In genomic region chr2:102084651-102085050, GRCh38 we compare ENCODE assay signal across 21 cellular contexts. TPM values are rescaled to one million over a fixed set of nuclear protein-coding genes. Genes with fewer than 3 reads are reported as not detected.
A peak's percentile ranks its signal among the peaks of the same experiment; 100 is the strongest.
DNase-seq lines count a peak whose midpoint lies in the region; ATAC-seq, FAIRE-seq and TF ChIP-seq lines count a peak whose summit lies in the region.
"Had no signal": no experiment of that assay in that cellular context is flagged by ENCODE, and none has a peak within 500 bp of the region (broad histone marks: within the 10 kb centered on the region; RNA-seq: fewer than 3 reads in every experiment).

No MANE protein-coding gene starts in this region.

- H3K27ac ChIP-seq in A549 (no peak overlapping the region; a peak in 1 of 6 replicates), PC-3 (ENCODE audit: low read length) (no peak overlapping the region), psoas muscle (peak overlapping the region; percentile 30), stomach (no peak overlapping the region)

- WGBS in A549 (ENCODE audit: missing lambda C conversion rate): 59% methylated on average over 2 of the region's 2 CpGs
- WGBS in psoas muscle, 3 donors: 53 to 73% (median 69%) methylated on average over 2 of the region's 2 CpGs
- WGBS in stomach, 5 donors: 60 to 76% (median 70%) methylated on average over 2 of the region's 2 CpGs

- H3K9me3 ChIP-seq in A549: peaks cover 6% of the 10 kb centered on the region; the same call in 1 of the 3 replicates
- no peaks in the 10 kb centered on the region for H3K9me3 ChIP-seq in PC-3 (ENCODE audit: low read length)
- no peaks in the 10 kb centered on the region for H3K9me3 ChIP-seq in psoas muscle
- no peaks in the 10 kb centered on the region for H3K9me3 ChIP-seq in stomach

- peaks cover 29% of the 10 kb centered on the region for H3K4me1 ChIP-seq in A549
- peaks cover 11% of the 10 kb centered on the region for H3K4me1 ChIP-seq in PC-3 (ENCODE audit: insufficient read depth, low read length)
- H3K4me1 ChIP-seq in psoas muscle: peaks cover 36% of the 10 kb centered on the region
- peaks cover 12 to 21% (median 15%) of the 10 kb centered on the region in 4 donors for H3K4me1 ChIP-seq in stomach

- TF ChIP-seq EP300 in A549 (IDR thresholded peaks at IDR 0.05): no peak
- no peak for TF ChIP-seq EP300 in stomach (IDR thresholded peaks at IDR 0.05)

- H3K9me2 ChIP-seq in PC-3 (replicated peaks; ENCODE audit: low read length): no peaks in the 10 kb centered on the region

- H3K4me3 ChIP-seq in A549 (no peak overlapping the region), PC-3 (ENCODE audit: low read length) (no peak overlapping the region), choroid plexus epithelial cell (ENCODE audit: low read depth, low read length) (no peak overlapping the region), psoas muscle (no peak overlapping the region), stomach (no peak overlapping the region)
- H3K4me3 ChIP-seq: BLaER1 treated with 17β-estradiol and CSF1 and Interleukin-3, amounts not matched to agents 10 nM and 100 nM; K562 had no signal

- no peak for TF ChIP-seq RAD21 in A549 (conservative IDR thresholded peaks at IDR 0.05 in 1 of 2, IDR thresholded peaks at IDR 0.05 in 1 of 2)

- no peaks in the 10 kb centered on the region for H3K79me2 ChIP-seq in PC-3 (ENCODE audit: low read length)

- ATAC-seq in A549 (no peak), PC-3 (no peak), psoas muscle (no peak)
- ATAC-seq: K562 had no signal

- FAIRE-seq in A549 (lab: Jason Lieb, UNC) (no peak), GM12891 (lab: Jason Lieb, UNC) (no peak)
- FAIRE-seq: D721Med, K562 had no signal

- CTCF ChIA-PET in A549 (lab: Yijun Ruan, JAX): interaction anchor here (2.3 to 3.1 kb wide), 2 partner anchors 14 to 156 kb away, joined by 9 to 12 read pairs; no protein-coding TSS in a partner anchor
- CTCF ChIA-PET in PC-3 (lab: Charles Lee): no interaction called here

- H3F3A ChIP-seq in PC-3 (ENCODE audit: low read length, unreplicated experiment): no peaks in the 10 kb centered on the region

- no peaks in the 10 kb centered on the region for H4K20me1 ChIP-seq in PC-3 (ENCODE audit: low read length)
- H4K20me1 ChIP-seq: BLaER1 treated with 17β-estradiol and CSF1 and Interleukin-3, amounts not matched to agents 10 nM and 100 nM had no signal

- no peaks in the 10 kb centered on the region for H3K36me3 ChIP-seq in PC-3 (ENCODE audit: low read depth, low read length)
- no peaks in the 10 kb centered on the region for H3K36me3 ChIP-seq in psoas muscle (ENCODE audit: insufficient read depth in 1 of 2, low read depth in 1 of 2)
- H3K36me3 ChIP-seq in stomach: no peaks in the 10 kb centered on the region
- H3K36me3 ChIP-seq: BLaER1 treated with 17β-estradiol and CSF1 and Interleukin-3, amounts not matched to agents 10 nM and 100 nM had no signal

- no peak overlapping the region for H3K9ac ChIP-seq in PC-3 (ENCODE audit: low read length)
- H3K9ac ChIP-seq: BLaER1 treated with 17β-estradiol and CSF1 and Interleukin-3, amounts not matched to agents 10 nM and 100 nM had no signal

- no TSS peak for BruUV-seq in PC-3 (replicated peaks; lab: Mats Ljungman, UMichigan)

- no peaks in the 10 kb centered on the region for H3K27me3 ChIP-seq in PC-3 (ENCODE audit: low read length)
- H3K27me3 ChIP-seq in psoas muscle (ENCODE audit: insufficient read depth in 3 of 3, low read length in 2 of 3): no peaks in the 10 kb centered on the region
- H3K27me3 ChIP-seq in stomach: no peaks in the 10 kb centered on the region
- H3K27me3 ChIP-seq: BLaER1 treated with 17β-estradiol and CSF1 and Interleukin-3, amounts not matched to agents 10 nM and 100 nM had no signal

- POLR2A ChIA-PET in A549 (lab: Yijun Ruan, JAX) (no interaction called here), PC-3 (lab: Charles Lee; ENCODE audit: unreplicated experiment) (no interaction called here)

- intact Hi-C loops in PC-3 (cut with micrococcal nuclease) (no loop called here), psoas muscle (cut with DNase I) (no loop called here), stomach (cut with DNase I; ENCODE audit: low total_unique reads) (no loop called here)

- TF ChIP-seq CTCF in A549 (IDR thresholded peaks at IDR 0.05) (no peak), PC-3 (conservative IDR thresholded peaks at IDR 0.05; ENCODE audit: low read depth, low read length) (no peak), choroid plexus epithelial cell (conservative IDR thresholded peaks at IDR 0.05; ENCODE audit: low read depth, low read length) (no peak), psoas muscle (IDR thresholded peaks at IDR 0.05) (no peak), stomach (IDR thresholded peaks at IDR 0.05) (no peak)

- H3K4me2 ChIP-seq in A549 (0 out of 3 replicates have a peak overlapping the region, but pooled peaks have one; percentile 6), PC-3 (ENCODE audit: low read length) (no peak overlapping the region)

- TF ChIP-seq POLR2A in A549 (IDR thresholded peaks at IDR 0.05; ENCODE audit: low read length) (no peak), stomach (IDR thresholded peaks at IDR 0.05) (no peak), GM12891 (IDR thresholded peaks at IDR 0.05; ENCODE audit: low read depth, low read length) (no peak)

- H2AFZ ChIP-seq in PC-3 (ENCODE audit: low read length): no peak overlapping the region

- DNase-seq in A549 (ENCODE audit: low read depth in 1 of 2, low spot score in 1 of 2) (no peak), PC-3 (peak; percentile 37), choroid plexus epithelial cell (ENCODE audit: low read depth) (peak; percentile 44), psoas muscle (no peak), stomach (no peak), 8988T (no peak), GM12891 (ENCODE audit: insufficient read length, low spot score) (no peak)
- DNase-seq: CD8-positive, alpha-beta memory T cell; DMS79 treated with DMSO at 0.1 percent for 48 hours; HFFc6; NCI-H1092 treated with DMSO at 0.1 percent for 48 hours; NCI-H146; NCI-H2081; NCI-H2171 treated with DMSO at 0.1 percent for 48 hours; NCI-H748 treated with DMSO at 0.1 percent for 48 hours; NK-92 treated with Interleukin-12 subunit alpha and Interleukin-12 subunit beta, amount 100 ng/mL, for 24 hours; OCI-M1; SHP77 treated with DMSO at 0.1 percent for 48 hours had no signal

TF ChIP-seq in A549, 52 proteins besides CTCF, POLR2A, EP300 and RAD21 (continues in another document):
- TF ChIP-seq BCL3 (IDR thresholded peaks at IDR 0.05) (no peak), TP53 (CRISPR knock-in tag; IDR thresholded peaks at IDR 0.05) (no peak), RARB (CRISPR knock-in tag; IDR thresholded peaks at IDR 0.05) (no peak), MAFK (IDR thresholded peaks at IDR 0.05; ENCODE audit: partially characterized antibody) (no peak), HOXA7 (CRISPR knock-in tag; IDR thresholded peaks at IDR 0.05) (no peak)
- TF ChIP-seq, protein P1, sequence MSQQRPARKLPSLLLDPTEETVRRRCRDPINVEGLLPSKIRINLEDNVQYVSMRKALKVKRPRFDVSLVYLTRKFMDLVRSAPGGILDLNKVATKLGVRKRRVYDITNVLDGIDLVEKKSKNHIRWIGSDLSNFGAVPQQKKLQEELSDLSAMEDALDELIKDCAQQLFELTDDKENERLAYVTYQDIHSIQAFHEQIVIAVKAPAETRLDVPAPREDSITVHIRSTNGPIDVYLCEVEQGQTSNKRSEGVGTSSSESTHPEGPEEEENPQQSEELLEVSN (IDR thresholded peaks at IDR 0.05; ENCODE audit: borderline replicate concordance, low read depth): no peak

TF ChIP-seq in GM12891, 5 proteins besides CTCF, POLR2A, EP300 and RAD21:
- TF ChIP-seq SPI1 (IDR thresholded peaks at IDR 0.05; ENCODE audit: low read depth, low read length) (no peak), PAX5 (IDR thresholded peaks at IDR 0.05; ENCODE audit: insufficient read depth, low read length, severe bottlenecking) (no peak), POLR2AphosphoS5 (IDR thresholded peaks at IDR 0.05; ENCODE audit: low read depth, low read length) (no peak), POU2F2 (IDR thresholded peaks at IDR 0.05; ENCODE audit: low read depth, low read length) (no peak), TAF1 (IDR thresholded peaks at IDR 0.05; ENCODE audit: low read depth, low read length) (no peak)

RNA-seq across cellular contexts. Expression of gene IL1R1, which starts 57.9 kb away (rescaled TPM):
- polyA plus RNA-seq in A549 (2011; rRNA removed): 34.7 and 38.0 TPM in 2 replicates
- polyA plus RNA-seq in A549 (2012; cell fraction: cytosol; rRNA removed): 11.8 and 16.3 TPM in 2 replicates
- 8.9 and 11.5 TPM in 2 replicates for polyA plus RNA-seq in A549 (2012; cell fraction: nucleus; rRNA removed)
- polyA plus RNA-seq in A549 (2017; fragmentation: RNase III; extraction: RNeasy Plus Mini Kit Qiagen cat#74134 plus additional on column Dnase treatment): 25.3 to 35.9 TPM (median 32.5 TPM) in 3 replicates
- 16.1 and 16.2 TPM in 2 replicates for polyA minus RNA-seq in A549 (2011; rRNA and poly(A)+ RNA removed)
- total RNA-seq in PC-3 (2014; rRNA removed): 0.40 and 0.69 TPM in 2 replicates
- 10 to 100 TPM; 15.9 to 39.8 (median 26.8) TPM for total RNA-seq in psoas muscle
- 10 to 100 TPM; 10.4 to 14.3 (median 11.3) TPM for polyA plus RNA-seq in psoas muscle
- total RNA-seq in stomach: 10 to 100 TPM; 17.5 to 67.7 (median 49.1) TPM
- polyA plus RNA-seq in stomach: 100 to 1,000 TPM in 1 of 3 donors, 10 to 100 TPM in 2; 26.5 to 109 (median 75.3) TPM
- 0.35 TPM for polyA plus RNA-seq in GM12891 (2012; ENCODE audit: low read depth, missing spikeins)

Comparison
In these comparisons a context has a peak if more than half of its experiments do, and no peak if none do; other contexts are left out.
1. DNase-seq: peak in PC-3 (single experiment) and choroid plexus epithelial cell (single experiment); none in A549 (0 of 2), psoas muscle (0 of 2), stomach (single experiment), 8988T (single experiment) and GM12891 (single experiment).